11 cellular contexts compared by ENCODE assay signal in genomic region chr19:3458229-3458555, GRCh38. TPM values are rescaled to one million over a fixed set of nuclear protein-coding genes. Genes with fewer than 3 reads are reported as not detected.
A peak's percentile ranks its signal among the peaks of the same experiment; 100 is the strongest.
DNase-seq lines count a peak whose midpoint lies in the region; ATAC-seq and TF ChIP-seq lines count a peak whose summit lies in the region.
"Had no signal": no experiment of that assay in that cellular context is flagged by ENCODE, and none has a peak within 500 bp of the region (broad histone marks: within the 10 kb centered on the region; RNA-seq: fewer than 3 reads in every experiment).

No MANE protein-coding gene starts in this region.

- H3K36me3 ChIP-seq in ACC112 (ENCODE audit: insufficient read depth, low read length) (peaks cover 8% of the 10 kb centered on the region; the same call in 1 of the 2 replicates), gastrocnemius medialis (peaks cover 0 to 59% of the 10 kb centered on the region in 2 donors)

- in situ Hi-C loops in gastrocnemius medialis (cut with MboI; ENCODE audit: low sequenced_read_pairs in 4 of 4): no loop called here

- no peaks in the 10 kb centered on the region for H3K9me3 ChIP-seq in gastrocnemius medialis

- no peak for TF ChIP-seq CTCF in gastrocnemius medialis (IDR thresholded peaks at IDR 0.05 in 4 of 5, conservative IDR thresholded peaks at IDR 0.05 in 1 of 5)

- H3K4me1 ChIP-seq in ACC112 (ENCODE audit: control insufficient read depth, insufficient read depth, low read length, unreplicated experiment) (peaks cover 21% of the 10 kb centered on the region), gastrocnemius medialis (peaks cover 20 to 24% of the 10 kb centered on the region in 2 donors)

- H2AFZ ChIP-seq in ACC112 (ENCODE audit: low read length, unreplicated experiment): no peak overlapping the region

- TF ChIP-seq POLR2A in gastrocnemius medialis (IDR thresholded peaks at IDR 0.05): no peak

- H3K27me3 ChIP-seq in ACC112 (ENCODE audit: insufficient read depth, low read length) (no peaks in the 10 kb centered on the region), gastrocnemius medialis (no peaks in the 10 kb centered on the region)

- H3K27ac ChIP-seq in ACC112 (ENCODE audit: low read depth, low read length) (peak overlapping the region; percentile 57), angular gyrus (ENCODE audit: low read depth, low read length) (peak overlapping the region; percentile 85), gastrocnemius medialis (peak overlapping the region; percentile 77 to 82 (median 79))

- ATAC-seq in gastrocnemius medialis: no peak
- no peak for ATAC-seq in GM19397 (IDR thresholded peaks at IDR 0.05; ENCODE audit: unreplicated experiment)
- ATAC-seq: PC-3 had no signal

- intact Hi-C loops in gastrocnemius medialis (cut with DNase I; ENCODE audit: low total_unique reads): no loop called here

- H3K4me3 ChIP-seq in ACC112 (ENCODE audit: low read depth, low read length) (no peak overlapping the region), gastrocnemius medialis (no peak overlapping the region)

- peak; percentile 47 for DNase-seq in iPS-NIHi11 (ENCODE audit: low spot score)
- DNase-seq in gastrocnemius medialis: no peak
- DNase-seq in T-helper 1 cell: no peak
- no peak for DNase-seq in activated CD8-positive, alpha-beta memory T cell treated with anti-CD3 and anti-CD28 coated beads, Interleukin-2, amount 50 U/mL, for 4 hours
- no peak for DNase-seq in GF-D8 (lab: John Stamatoyannopoulos, UW)
- DNase-seq: effector CD4-positive, alpha-beta T cell; PC-3 had no signal

- H3K79me2 ChIP-seq in ACC112 (ENCODE audit: control insufficient read depth, insufficient read depth, low read length, unreplicated experiment): no peaks in the 10 kb centered on the region

RNA-seq across cellular contexts. Expression of gene SMIM24, which starts 22.1 kb away (rescaled TPM):
- total RNA-seq in gastrocnemius medialis: not detected
- total RNA-seq: neural crest cell had no signal

RNA-seq across cellular contexts. Expression of gene SMIM44, which starts 25.0 kb away (rescaled TPM):
- total RNA-seq in gastrocnemius medialis: not detected
- total RNA-seq: neural crest cell, PC-3 had no signal

RNA-seq across cellular contexts. Expression of gene DOHH, which starts 42.3 kb away (rescaled TPM):
- total RNA-seq in gastrocnemius medialis: 10 to 100 TPM; 15.3 to 59.5 (median 42.8) TPM

RNA-seq across cellular contexts. Expression of gene FZR1, which starts 47.9 kb away (rescaled TPM):
- 10 to 100 TPM; 15.9 to 32.0 (median 21.0) TPM for total RNA-seq in gastrocnemius medialis
